12 cellular contexts compared by ENCODE assay signal in genomic region chr11:128776088-128776433, GRCh38.
DNase-seq lines count a peak whose midpoint lies in the region; ATAC-seq and TF ChIP-seq lines count a peak whose summit lies in the region.
"Had no signal": no experiment of that assay in that cellular context is flagged by ENCODE, and none has a peak within 500 bp of the region (broad histone marks: within the 10 kb centered on the region; RNA-seq: fewer than 3 reads in every experiment).

No MANE protein-coding gene starts in this region.

- peak overlapping the region; percentile 73 for H3K27ac Mint-ChIP-seq in T-helper 17 cell
- H3K27ac Mint-ChIP-seq in activated naive CD4-positive, alpha-beta T cell treated with anti-CD3 and anti-CD28 coated beads, Interleukin-2, amount 10 ng/mL, durations not matched to agents 7 days and 5 days: peak overlapping the region; percentile 46
- peak overlapping the region; percentile 48 for H3K27ac Mint-ChIP-seq in neural progenitor cell

- H3K36me3 ChIP-seq in GM06990 (ENCODE audit: control insufficient read depth, insufficient read depth, low read length) (peaks cover 41% of the 10 kb centered on the region), neural progenitor cell (no peaks in the 10 kb centered on the region)
- H3K36me3 ChIP-seq: SJCRH30 had no signal

- H3K27me3 ChIP-seq in GM06990 (replicated peaks; ENCODE audit: control insufficient read depth, insufficient read depth, low read length) (no peaks in the 10 kb centered on the region), neural progenitor cell (peaks cover 11% of the 10 kb centered on the region)
- H3K27me3 ChIP-seq: SJCRH30, testis had no signal

- H3K36me3 Mint-ChIP-seq in T-helper 17 cell (ENCODE audit: low read depth) (peaks cover 14% of the 10 kb centered on the region), neural progenitor cell (no peaks in the 10 kb centered on the region)
- H3K36me3 Mint-ChIP-seq in activated naive CD4-positive, alpha-beta T cell treated with anti-CD3 and anti-CD28 coated beads, Interleukin-2, amount 10 ng/mL, durations not matched to agents 7 days and 5 days: peaks cover 90% of the 10 kb centered on the region

- ATAC-seq in T-helper 17 cell (peak; percentile 80), left lobe of liver (no peak), GM18498 (IDR thresholded peaks at IDR 0.05; ENCODE audit: unreplicated experiment) (no peak)

- no peaks in the 10 kb centered on the region for H3K9me3 ChIP-seq in T-helper 17 cell (ENCODE audit: control insufficient read depth, low read length, poor library complexity, severe bottlenecking)
- no peaks in the 10 kb centered on the region for H3K9me3 ChIP-seq in neural progenitor cell (ENCODE audit: low read depth)
- H3K9me3 ChIP-seq: SJCRH30, testis had no signal

- H3K27me3 Mint-ChIP-seq in T-helper 17 cell (no peaks in the 10 kb centered on the region), neural progenitor cell (ENCODE audit: insufficient read depth, low read depth) (peaks cover 6% of the 10 kb centered on the region)
- no peaks in the 10 kb centered on the region for H3K27me3 Mint-ChIP-seq in activated naive CD4-positive, alpha-beta T cell treated with anti-CD3 and anti-CD28 coated beads, Interleukin-2, amount 10 ng/mL, durations not matched to agents 7 days and 5 days

- H3K4me1 Mint-ChIP-seq in T-helper 17 cell: peaks cover 52% of the 10 kb centered on the region
- peaks cover 39% of the 10 kb centered on the region for H3K4me1 Mint-ChIP-seq in activated naive CD4-positive, alpha-beta T cell treated with anti-CD3 and anti-CD28 coated beads, Interleukin-2, amount 10 ng/mL, durations not matched to agents 7 days and 5 days
- H3K4me1 Mint-ChIP-seq in neural progenitor cell: peaks cover 27% of the 10 kb centered on the region

- H3K4me3 ChIP-seq in GM06990 (replicated peaks; ENCODE audit: low read depth, low read length) (no peak overlapping the region), neural progenitor cell (no peak overlapping the region)
- H3K4me3 ChIP-seq: SJCRH30 had no signal

- peaks cover 18% of the 10 kb centered on the region for H3K4me1 ChIP-seq in neural progenitor cell

- no peaks in the 10 kb centered on the region for H3K79me2 ChIP-seq in neural progenitor cell (ENCODE audit: low read depth)

- H3K4me2 ChIP-seq in neural progenitor cell: no peak overlapping the region

- H3F3A ChIP-seq in neural progenitor cell (ENCODE audit: low read depth): no peaks in the 10 kb centered on the region

- H4K20me1 ChIP-seq in neural progenitor cell (ENCODE audit: low read depth): no peaks in the 10 kb centered on the region

- no peak for TF ChIP-seq CTCF in GM06990 (IDR thresholded peaks at IDR 0.05; ENCODE audit: insufficient read depth, low read length, poor library complexity, severe bottlenecking)
- TF ChIP-seq CTCF in neural progenitor cell (IDR thresholded peaks at IDR 0.05): no peak

- DNase-seq in GM06990 (ENCODE audit: extremely low read depth, insufficient read length) (peak; percentile 30), T-helper 17 cell (peak in 2 of 3 donors; percentile 7 to 50), neural progenitor cell (ENCODE audit: low spot score) (no peak), glomerular visceral epithelial cell (ENCODE audit: extremely low spot score) (no peak), NCI-H2107 (lab: John Stamatoyannopoulos, UW) (no peak), left lobe of liver (ENCODE audit: low spot score) (no peak)
- DNase-seq in activated naive CD4-positive, alpha-beta T cell treated with anti-CD3 and anti-CD28 coated beads, Interleukin-2, amount 10 ng/mL, durations not matched to agents 7 days and 5 days: peak; percentile 41
- DNase-seq: C1 segment of cervical spinal cord, NCI-H524 had no signal

- H3K4me3 Mint-ChIP-seq in T-helper 17 cell (peak overlapping the region; percentile 62), neural progenitor cell (no peak overlapping the region)
- H3K4me3 Mint-ChIP-seq in activated naive CD4-positive, alpha-beta T cell treated with anti-CD3 and anti-CD28 coated beads, Interleukin-2, amount 10 ng/mL, durations not matched to agents 7 days and 5 days: no peak overlapping the region

- CTCF ChIA-PET in activated naive CD4-positive, alpha-beta T cell treated with anti-CD3 and anti-CD28 coated beads, Interleukin-2, amount 10 ng/mL, durations not matched to agents 7 days and 5 days (lab: Charles Lee): interaction anchor here (0.9 to 5.1 kb wide), 14 partner anchors 9 to 619 kb away, joined by 3 to 25 read pairs (median 4); no protein-coding TSS in a partner anchor

- H3K9me3 Mint-ChIP-seq in activated naive CD4-positive, alpha-beta T cell treated with anti-CD3 and anti-CD28 coated beads, Interleukin-2, amount 10 ng/mL, durations not matched to agents 7 days and 5 days: no peaks in the 10 kb centered on the region
- H3K9me3 Mint-ChIP-seq in neural progenitor cell: no peaks in the 10 kb centered on the region

- H3K9ac ChIP-seq in neural progenitor cell: no peak overlapping the region

- H2AFZ ChIP-seq in neural progenitor cell (replicated peaks): no peak overlapping the region

- no peak overlapping the region for H3K27ac ChIP-seq in neural progenitor cell
- H3K27ac ChIP-seq: SJCRH30, testis had no signal

Comparison
In these comparisons a context has a peak if more than half of its experiments do, and no peak if none do; other contexts are left out.
1. DNase-seq: peak in GM06990 (single experiment), T-helper 17 cell (2 of 3) and activated naive CD4-positive, alpha-beta T cell treated with anti-CD3 and anti-CD28 coated beads, Interleukin-2, amount 10 ng/mL, durations not matched to agents 7 days and 5 days (single experiment); none in neural progenitor cell (single experiment), glomerular visceral epithelial cell (single experiment), NCI-H2107 (single experiment) and left lobe of liver (single experiment).
2. Peak in every context shown above with its lines, with median percentiles within 50 percentile points of each other: H3K27ac Mint-ChIP-seq.